Comparison of ENCODE assay signal across 3 cellular contexts in genomic region chr1:220182081-220182480, GRCh38.
TF ChIP-seq lines count a peak whose summit lies in the region.

No MANE protein-coding gene starts in this region.

TF ChIP-seq in SK-N-SH, 30 proteins besides CTCF, POLR2A, EP300 and RAD21 (continues in another document):
- TF ChIP-seq MXI1 (IDR thresholded peaks at IDR 0.05; ENCODE audit: low read depth, low read length) (no peak), JUND (IDR thresholded peaks at IDR 0.05) (no peak), SMC3 (IDR thresholded peaks at IDR 0.05; ENCODE audit: low read depth, low read length) (no peak), CHD2 (IDR thresholded peaks at IDR 0.05; ENCODE audit: low read length, partially characterized antibody) (no peak), POLR2AphosphoS5 (IDR thresholded peaks at IDR 0.05; ENCODE audit: low read depth, low read length) (no peak), REST (IDR thresholded peaks at IDR 0.05; ENCODE audit: low read depth, low read length) (no peak), USF2 (IDR thresholded peaks at IDR 0.05; ENCODE audit: borderline replicate concordance, low read depth, low read length) (no peak), ZBTB33 (IDR thresholded peaks at IDR 0.05; ENCODE audit: borderline replicate concordance, low read depth) (no peak), SIN3A (IDR thresholded peaks at IDR 0.05; ENCODE audit: borderline replicate concordance, low read depth, low read length) (no peak), TCF12 (IDR thresholded peaks at IDR 0.05) (no peak)

TF ChIP-seq in SK-N-SH treated with all-trans-retinoic acid at 6 μM for 48 hours, 23 proteins besides CTCF, POLR2A, EP300 and RAD21:
- no peak for TF ChIP-seq POU6F1 (CRISPR knock-in tag; IDR thresholded peaks at IDR 0.05; ENCODE audit: borderline replicate concordance, low read depth)
- TF ChIP-seq TCF4 (CRISPR knock-in tag; IDR thresholded peaks at IDR 0.05; ENCODE audit: borderline replicate concordance): no peak
- TF ChIP-seq ESRRG (CRISPR knock-in tag; IDR thresholded peaks at IDR 0.05): no peak
- no peak for TF ChIP-seq ZC3H10 (CRISPR knock-in tag; IDR thresholded peaks at IDR 0.05)
- no peak for TF ChIP-seq TSHZ2 (CRISPR knock-in tag; IDR thresholded peaks at IDR 0.05)
- TF ChIP-seq ISL1 (CRISPR knock-in tag; IDR thresholded peaks at IDR 0.05): no peak
- no peak for TF ChIP-seq ZFP30 (CRISPR knock-in tag; IDR thresholded peaks at IDR 0.05)
- no peak for TF ChIP-seq BACH2 (CRISPR knock-in tag; IDR thresholded peaks at IDR 0.05; ENCODE audit: borderline replicate concordance)
- no peak for TF ChIP-seq ARNTL (CRISPR knock-in tag; IDR thresholded peaks at IDR 0.05; ENCODE audit: borderline replicate concordance, low read depth)
- TF ChIP-seq TOX (CRISPR knock-in tag; IDR thresholded peaks at IDR 0.05; ENCODE audit: borderline replicate concordance): no peak
- no peak for TF ChIP-seq RARB (CRISPR knock-in tag; IDR thresholded peaks at IDR 0.05)
- no peak for TF ChIP-seq CREB5 (CRISPR knock-in tag; IDR thresholded peaks at IDR 0.05; ENCODE audit: low read depth)
- no peak for TF ChIP-seq CSRNP3 (CRISPR knock-in tag; IDR thresholded peaks at IDR 0.05)
- no peak for TF ChIP-seq ZNF565 (CRISPR knock-in tag; conservative IDR thresholded peaks at IDR 0.05; ENCODE audit: low read depth)
- no peak for TF ChIP-seq OSR1 (CRISPR knock-in tag; IDR thresholded peaks at IDR 0.05)
- no peak for TF ChIP-seq ZNF8 (CRISPR knock-in tag; IDR thresholded peaks at IDR 0.05)
- TF ChIP-seq ZNF70 (CRISPR knock-in tag; IDR thresholded peaks at IDR 0.05): no peak
- no peak for TF ChIP-seq GLIS3 (CRISPR knock-in tag; IDR thresholded peaks at IDR 0.05)
TF ChIP-seq in SK-N-SH treated with all-trans-retinoic acid at 6 μM for 48 hours: peak in this region for 0.

TF ChIP-seq in H1, 55 proteins besides CTCF, POLR2A, EP300 and RAD21:
- TF ChIP-seq GTF2F1 (IDR thresholded peaks at IDR 0.05; ENCODE audit: borderline replicate concordance, low read depth, low read length): no peak
- TF ChIP-seq CREB1 (IDR thresholded peaks at IDR 0.05): no peak
- no peak for TF ChIP-seq KDM4A (IDR thresholded peaks at IDR 0.05; ENCODE audit: low read depth, low read length, severe bottlenecking)
- TF ChIP-seq SP2 (IDR thresholded peaks at IDR 0.05; ENCODE audit: low read length): no peak
- no peak for TF ChIP-seq NRF1 (IDR thresholded peaks at IDR 0.05; ENCODE audit: low read depth, low read length)
- TF ChIP-seq FOSL1 (IDR thresholded peaks at IDR 0.05; ENCODE audit: insufficient read depth, low read depth, low read length): no peak
- no peak for TF ChIP-seq SP1 (IDR thresholded peaks at IDR 0.05; ENCODE audit: low read depth, low read length)
- no peak for TF ChIP-seq RXRA (IDR thresholded peaks at IDR 0.05; ENCODE audit: insufficient read depth, low read depth, low read length)
- no peak for TF ChIP-seq ZNF274 (IDR thresholded peaks at IDR 0.05; ENCODE audit: borderline replicate concordance, extremely low read depth, low read length)
- TF ChIP-seq TBP (IDR thresholded peaks at IDR 0.05; ENCODE audit: low read depth, low read length): no peak
- no peak for TF ChIP-seq TAF7 (optimal IDR thresholded peaks at IDR 0.05; ENCODE audit: borderline replicate concordance, low read depth, low read length)
- TF ChIP-seq E2F6 (IDR thresholded peaks at IDR 0.05): no peak
- no peak for TF ChIP-seq CBX8 (IDR thresholded peaks at IDR 0.05; ENCODE audit: borderline replicate concordance, low read depth, low read length)
